ENCODE assay signal across 24 cellular contexts in the genomic region with DNA sequence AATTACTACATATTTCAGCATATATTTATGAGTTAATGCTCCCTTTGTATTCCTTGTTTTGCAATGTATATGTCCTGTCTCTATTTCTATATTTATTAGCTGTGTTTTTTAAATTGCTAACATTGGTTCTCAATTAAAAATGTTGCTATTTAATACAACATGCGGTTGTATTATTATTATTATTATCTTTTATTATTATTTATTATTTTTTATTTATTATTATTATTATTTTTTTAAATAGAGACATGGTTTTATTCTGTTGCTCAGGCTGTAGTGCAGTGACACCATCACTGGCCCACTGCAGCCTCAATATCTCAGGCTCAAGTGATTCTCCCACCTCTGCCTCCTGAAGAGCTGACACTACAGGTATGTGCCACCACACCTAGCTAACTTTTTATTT.
DNase-seq lines count a peak whose midpoint lies in the region; ATAC-seq, FAIRE-seq and TF ChIP-seq lines count a peak whose summit lies in the region.
"Had no signal": no experiment of that assay in that cellular context is flagged by ENCODE, and none has a peak within 500 bp of the region (broad histone marks: within the 10 kb centered on the region; RNA-seq: fewer than 3 reads in every experiment).

No MANE protein-coding gene starts in this region.

- H3K4me1 ChIP-seq in kidney (ENCODE audit: control insufficient read depth in 1 of 2, insufficient read depth in 1 of 2, low read depth in 1 of 2, low read length in 2 of 2), result no peaks in the 10 kb centered on the region
- H3K4me1 ChIP-seq: BE2C, BLaER1 had no signal

- CTCF ChIA-PET in WTC11 (lab: Charles Lee), result no interaction called here
- CTCF ChIA-PET in activated CD4-positive, alpha-beta memory T cell treated with anti-CD3 and anti-CD28 coated beads for 36 hours (lab: Charles Lee), result no interaction called here

- H3K4me3 Mint-ChIP-seq in WTC11, result no peak overlapping the region
- H3K4me3 Mint-ChIP-seq in activated CD4-positive, alpha-beta memory T cell treated with anti-CD3 and anti-CD28 coated beads for 36 hours, result no peak overlapping the region
- H3K4me3 Mint-ChIP-seq: CD14-positive monocyte; CD4-positive, alpha-beta memory T cell; CD4-positive, CD25-positive, alpha-beta regulatory T cell; CD8-positive, alpha-beta memory T cell had no signal

- peaks cover 13% of the 10 kb centered on the region for H3K36me3 Mint-ChIP-seq in WTC11
- H3K36me3 Mint-ChIP-seq in activated CD4-positive, alpha-beta memory T cell treated with anti-CD3 and anti-CD28 coated beads for 36 hours, result no peaks in the 10 kb centered on the region
- H3K36me3 Mint-ChIP-seq: CD14-positive monocyte; CD4-positive, alpha-beta memory T cell; CD4-positive, CD25-positive, alpha-beta regulatory T cell; CD8-positive, alpha-beta memory T cell had no signal

- TF ChIP-seq CTCF in WTC11 (IDR thresholded peaks at IDR 0.05) (no peak), kidney (IDR thresholded peaks at IDR 0.05; ENCODE audit: borderline replicate concordance, extremely low read depth, insufficient read depth) (no peak)

- intact Hi-C loops in kidney (cut with DNase I), result no loop called here
- intact Hi-C loops in activated CD4-positive, alpha-beta memory T cell treated with anti-CD3 and anti-CD28 coated beads for 36 hours (cut with micrococcal nuclease), result no loop called here

- no peak for ATAC-seq in WTC11
- ATAC-seq: GM12878 had no signal

- no peak overlapping the region for H3K27ac ChIP-seq in kidney (ENCODE audit: low read depth in 2 of 2, low read length in 2 of 2)
- H3K27ac ChIP-seq: BLaER1 had no signal

- no peak overlapping the region for H3K9ac ChIP-seq in kidney (ENCODE audit: low read length in 2 of 2)
- H3K9ac ChIP-seq: BLaER1 had no signal

- DNase-seq in WTC11 (ENCODE audit: low spot score) (no peak), kidney (no peak), T-helper 9 cell (no peak)
- DNase-seq in activated CD4-positive, alpha-beta memory T cell treated with anti-CD3 and anti-CD28 coated beads for 36 hours, result no peak
- DNase-seq: ACHN; BE2C; C1 segment of cervical spinal cord; CD4-positive, alpha-beta memory T cell; CD4-positive, CD25-positive, alpha-beta regulatory T cell; CD8-positive, alpha-beta memory T cell; COR-L47; DMS 273 treated with DMSO at 0.1 percent for 48 hours; DMS153; DMS53; DMS79; DND-41; EL; GDM1 had no signal

- POLR2A ChIA-PET in WTC11 (lab: Charles Lee), result no interaction called here
- POLR2A ChIA-PET in activated CD4-positive, alpha-beta memory T cell treated with anti-CD3 and anti-CD28 coated beads for 36 hours (lab: Charles Lee), result no interaction called here

- H3K4me3 ChIP-seq in kidney (ENCODE audit: low read length in 2 of 2), result no peak overlapping the region
- H3K4me3 ChIP-seq: BLaER1, GM12878 had no signal

- H3K27ac Mint-ChIP-seq in WTC11, result no peak overlapping the region
- H3K27ac Mint-ChIP-seq in activated CD4-positive, alpha-beta memory T cell treated with anti-CD3 and anti-CD28 coated beads for 36 hours, result no peak overlapping the region
- H3K27ac Mint-ChIP-seq: CD14-positive monocyte; CD4-positive, alpha-beta memory T cell; CD4-positive, CD25-positive, alpha-beta regulatory T cell; CD8-positive, alpha-beta memory T cell had no signal

- H3K36me3 ChIP-seq in kidney (ENCODE audit: control insufficient read depth in 1 of 2, insufficient read depth in 2 of 2, low read length in 2 of 2), result no peaks in the 10 kb centered on the region
- H3K36me3 ChIP-seq: BE2C, BLaER1 had no signal

- no peaks in the 10 kb centered on the region for H3K9me3 ChIP-seq in kidney (ENCODE audit: control insufficient read depth in 1 of 2, low read length in 2 of 2)
- H3K9me3 ChIP-seq: BE2C had no signal

- H3K9me3 Mint-ChIP-seq in WTC11, result peaks cover 30% of the 10 kb centered on the region
- peaks cover 25% of the 10 kb centered on the region for H3K9me3 Mint-ChIP-seq in activated CD4-positive, alpha-beta memory T cell treated with anti-CD3 and anti-CD28 coated beads for 36 hours

- no peaks in the 10 kb centered on the region for H3K27me3 Mint-ChIP-seq in WTC11 (ENCODE audit: low read depth)
- H3K27me3 Mint-ChIP-seq in activated CD4-positive, alpha-beta memory T cell treated with anti-CD3 and anti-CD28 coated beads for 36 hours, result no peaks in the 10 kb centered on the region
- H3K27me3 Mint-ChIP-seq: CD4-positive, alpha-beta memory T cell; CD4-positive, CD25-positive, alpha-beta regulatory T cell; CD8-positive, alpha-beta memory T cell had no signal

- FAIRE-seq in A204.1 (lab: Jason Lieb, UNC), result peak; percentile 54
- peak; percentile 19 for FAIRE-seq in kidney (lab: Jason Lieb, UNC)
- FAIRE-seq: GM12878, GM12892, GM18507 had no signal

- no peaks in the 10 kb centered on the region for H3K4me1 Mint-ChIP-seq in WTC11
- no peaks in the 10 kb centered on the region for H3K4me1 Mint-ChIP-seq in activated CD4-positive, alpha-beta memory T cell treated with anti-CD3 and anti-CD28 coated beads for 36 hours (ENCODE audit: low read depth)
- H3K4me1 Mint-ChIP-seq: CD14-positive monocyte; CD4-positive, alpha-beta memory T cell; CD4-positive, CD25-positive, alpha-beta regulatory T cell; CD8-positive, alpha-beta memory T cell had no signal

TF ChIP-seq in WTC11, 78 proteins besides CTCF, POLR2A, EP300 and RAD21:
- TF ChIP-seq CBFB (CRISPR knock-in tag; IDR thresholded peaks at IDR 0.05; ENCODE audit: low read depth) (no peak), SOX15 (CRISPR knock-in tag; IDR thresholded peaks at IDR 0.05) (no peak), HMGA2 (CRISPR knock-in tag; IDR thresholded peaks at IDR 0.05) (peak; percentile 91)
- TF ChIP-seq, protein P1, sequence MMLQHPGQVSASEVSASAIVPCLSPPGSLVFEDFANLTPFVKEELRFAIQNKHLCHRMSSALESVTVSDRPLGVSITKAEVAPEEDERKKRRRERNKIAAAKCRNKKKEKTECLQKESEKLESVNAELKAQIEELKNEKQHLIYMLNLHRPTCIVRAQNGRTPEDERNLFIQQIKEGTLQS (CRISPR knock-in tag; conservative IDR thresholded peaks at IDR 0.05), result no peak
- TF ChIP-seq, protein P2, sequence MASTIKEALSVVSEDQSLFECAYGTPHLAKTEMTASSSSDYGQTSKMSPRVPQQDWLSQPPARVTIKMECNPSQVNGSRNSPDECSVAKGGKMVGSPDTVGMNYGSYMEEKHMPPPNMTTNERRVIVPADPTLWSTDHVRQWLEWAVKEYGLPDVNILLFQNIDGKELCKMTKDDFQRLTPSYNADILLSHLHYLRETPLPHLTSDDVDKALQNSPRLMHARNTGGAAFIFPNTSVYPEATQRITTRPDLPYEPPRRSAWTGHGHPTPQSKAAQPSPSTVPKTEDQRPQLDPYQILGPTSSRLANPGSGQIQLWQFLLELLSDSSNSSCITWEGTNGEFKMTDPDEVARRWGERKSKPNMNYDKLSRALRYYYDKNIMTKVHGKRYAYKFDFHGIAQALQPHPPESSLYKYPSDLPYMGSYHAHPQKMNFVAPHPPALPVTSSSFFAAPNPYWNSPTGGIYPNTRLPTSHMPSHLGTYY (CRISPR knock-in tag; IDR thresholded peaks at IDR 0.05), result no peak
